17 cellular contexts compared by ENCODE assay signal in the genomic region with DNA sequence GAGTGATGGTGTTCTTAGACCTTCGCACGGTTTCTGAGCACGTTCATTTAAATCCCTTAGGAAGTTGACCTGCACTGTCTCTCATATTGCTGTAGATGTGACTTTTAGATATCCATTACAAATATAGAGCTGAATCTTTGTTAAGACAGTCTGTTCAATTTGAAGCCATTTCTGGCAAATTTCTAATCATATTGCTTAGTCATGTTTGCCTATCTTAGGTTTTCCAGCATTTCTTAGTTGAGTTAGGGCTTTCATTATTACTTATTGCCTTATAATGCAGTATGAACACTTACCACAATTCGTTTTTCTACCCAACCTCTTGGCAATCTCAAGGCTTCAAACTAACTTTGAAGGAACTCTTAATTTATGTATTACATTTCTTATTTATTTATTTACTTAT.
DNase-seq lines count a peak whose midpoint lies in the region; ATAC-seq and TF ChIP-seq lines count a peak whose summit lies in the region.
"Had no signal": no experiment of that assay in that cellular context is flagged by ENCODE, and none has a peak within 500 bp of the region (broad histone marks: within the 10 kb centered on the region; RNA-seq: fewer than 3 reads in every experiment).

No MANE protein-coding gene starts in this region.

- no peak for DNase-seq in cardiac muscle cell (ENCODE audit: low read depth in 1 of 2, low spot score in 1 of 2)
- DNase-seq in heart right ventricle, result no peak
- DNase-seq in WTC11 (ENCODE audit: low spot score), result no peak
- DNase-seq in left kidney (ENCODE audit: low read depth, low spot score), result peak; percentile 53
- DNase-seq in activated T-cell treated with anti-CD3 and anti-CD28 coated beads, Interleukin-2, amount 50 U/mL, for 4 hours, result no peak
- DNase-seq: 8988T; ACHN; Calu3; CD4-positive, CD25-positive, alpha-beta regulatory T cell; DMS 273 treated with DMSO at 0.1 percent for 48 hours; GOT3; HCEC 1CT; HFFc6 had no signal

- H3K4me1 ChIP-seq in cardiac muscle cell (ENCODE audit: low read depth) (peaks cover 9% of the 10 kb centered on the region), heart right ventricle (no peaks in the 10 kb centered on the region)
- H3K4me1 ChIP-seq: BLaER1 treated with 17β-estradiol and CSF1 and Interleukin-3, amounts not matched to agents 10 nM and 100 nM had no signal

- no peak overlapping the region for H3K4me3 Mint-ChIP-seq in WTC11
- H3K4me3 Mint-ChIP-seq in activated T-cell treated with anti-CD3 and anti-CD28 coated beads, Interleukin-2, amount 50 U/mL, for 4 hours, result no peak overlapping the region
- H3K4me3 Mint-ChIP-seq: CD4-positive, CD25-positive, alpha-beta regulatory T cell; HFFc6 had no signal

- H3K27ac ChIP-seq in cardiac muscle cell (peak overlapping the region; percentile 67), heart right ventricle (no peak overlapping the region)
- H3K27ac ChIP-seq: BLaER1 treated with 17β-estradiol and CSF1 and Interleukin-3, amounts not matched to agents 10 nM and 100 nM; HL-60 had no signal

- peaks cover 18% of the 10 kb centered on the region for H3K36me3 Mint-ChIP-seq in WTC11
- H3K36me3 Mint-ChIP-seq in activated T-cell treated with anti-CD3 and anti-CD28 coated beads, Interleukin-2, amount 50 U/mL, for 4 hours (ENCODE audit: insufficient read depth), result peaks cover 15% of the 10 kb centered on the region

- H3K9me3 ChIP-seq in cardiac muscle cell (ENCODE audit: low read depth) (no peaks in the 10 kb centered on the region), heart right ventricle (no peaks in the 10 kb centered on the region)
- H3K9me3 ChIP-seq: BLaER1 treated with 17β-estradiol and CSF1 and Interleukin-3, amounts not matched to agents 10 nM and 100 nM had no signal

- intact Hi-C loops in heart right ventricle (cut with DNase I), result no loop called here

- H3K4me3 ChIP-seq in cardiac muscle cell (no peak overlapping the region), heart right ventricle (no peak overlapping the region)
- H3K4me3 ChIP-seq: BLaER1 treated with 17β-estradiol and CSF1 and Interleukin-3, amounts not matched to agents 10 nM and 100 nM had no signal

- peak overlapping the region; percentile 7; the same call in 1 of the 2 replicates for H3K27ac Mint-ChIP-seq in WTC11
- H3K27ac Mint-ChIP-seq: CD4-positive, CD25-positive, alpha-beta regulatory T cell; HFFc6 had no signal

- H3K27me3 Mint-ChIP-seq in WTC11 (ENCODE audit: low read depth), result no peaks in the 10 kb centered on the region
- H3K27me3 Mint-ChIP-seq in activated T-cell treated with anti-CD3 and anti-CD28 coated beads, Interleukin-2, amount 50 U/mL, for 4 hours (ENCODE audit: low read depth), result no peaks in the 10 kb centered on the region
- H3K27me3 Mint-ChIP-seq: CD4-positive, CD25-positive, alpha-beta regulatory T cell had no signal

- H3K36me3 ChIP-seq in cardiac muscle cell (peaks cover 13% of the 10 kb centered on the region), heart right ventricle (peaks cover 0 to 40% (median 9%) of the 10 kb centered on the region in 9 donors)

- TF ChIP-seq CTCF in cardiac muscle cell (IDR thresholded peaks at IDR 0.05; ENCODE audit: low read depth, low read length) (no peak), heart right ventricle (IDR thresholded peaks at IDR 0.05) (no peak), WTC11 (IDR thresholded peaks at IDR 0.05) (no peak)

- no peak for ATAC-seq in heart right ventricle
- ATAC-seq in WTC11, result no peak
- ATAC-seq in HG02885 (IDR thresholded peaks at IDR 0.05; ENCODE audit: poor library complexity, unreplicated experiment), result no peak
- ATAC-seq in HG03565 (IDR thresholded peaks at IDR 0.05; ENCODE audit: unreplicated experiment), result no peak
- ATAC-seq in activated T-cell treated with anti-CD3 and anti-CD28 coated beads, Interleukin-2, amount 50 U/mL, for 4 hours, result no peak

- peaks cover 26% of the 10 kb centered on the region for H3K4me1 Mint-ChIP-seq in WTC11
- H3K4me1 Mint-ChIP-seq in activated T-cell treated with anti-CD3 and anti-CD28 coated beads, Interleukin-2, amount 50 U/mL, for 4 hours (ENCODE audit: low read depth), result peaks cover 6% of the 10 kb centered on the region

- no peaks in the 10 kb centered on the region for H3K9me3 Mint-ChIP-seq in WTC11
- no peaks in the 10 kb centered on the region for H3K9me3 Mint-ChIP-seq in activated T-cell treated with anti-CD3 and anti-CD28 coated beads, Interleukin-2, amount 50 U/mL, for 4 hours
- H3K9me3 Mint-ChIP-seq: HFFc6 had no signal

- WGBS in heart right ventricle, 2 donors, result 90 to 93% methylated on average over 4 of the region's 4 CpGs

- POLR2A ChIA-PET in WTC11 (lab: Charles Lee), result no interaction called here

- CTCF ChIA-PET in WTC11 (lab: Charles Lee), result interaction anchor here (1.0 kb wide), 1 partner anchor 111 kb away, joined by 3 read pairs; no protein-coding TSS in a partner anchor

- H3K27me3 ChIP-seq in cardiac muscle cell, result no peaks in the 10 kb centered on the region
- H3K27me3 ChIP-seq in heart right ventricle, result no peaks in the 10 kb centered on the region
- H3K27me3 ChIP-seq: BLaER1 treated with 17β-estradiol and CSF1 and Interleukin-3, amounts not matched to agents 10 nM and 100 nM had no signal

TF ChIP-seq in WTC11, 78 proteins besides CTCF, POLR2A, EP300 and RAD21 (continues in another document):
- TF ChIP-seq ZNF138 (CRISPR knock-in tag; conservative IDR thresholded peaks at IDR 0.05) (no peak), ZNF532 (CRISPR knock-in tag; IDR thresholded peaks at IDR 0.05; ENCODE audit: borderline replicate concordance) (no peak), OVOL2 (CRISPR knock-in tag; IDR thresholded peaks at IDR 0.05; ENCODE audit: borderline replicate concordance) (no peak), ZNF317 (CRISPR knock-in tag; IDR thresholded peaks at IDR 0.05; ENCODE audit: borderline replicate concordance, low read depth) (no peak), ZBTB21 (CRISPR knock-in tag; IDR thresholded peaks at IDR 0.05; ENCODE audit: borderline replicate concordance) (no peak), GTF2I (CRISPR knock-in tag; conservative IDR thresholded peaks at IDR 0.05) (no peak), IRF2 (CRISPR knock-in tag; IDR thresholded peaks at IDR 0.05; ENCODE audit: borderline replicate concordance, low read depth) (no peak), ZNF219 (CRISPR knock-in tag; IDR thresholded peaks at IDR 0.05; ENCODE audit: borderline replicate concordance) (no peak), FOXK1 (CRISPR knock-in tag; IDR thresholded peaks at IDR 0.05) (no peak)
- TF ChIP-seq, protein P1, sequence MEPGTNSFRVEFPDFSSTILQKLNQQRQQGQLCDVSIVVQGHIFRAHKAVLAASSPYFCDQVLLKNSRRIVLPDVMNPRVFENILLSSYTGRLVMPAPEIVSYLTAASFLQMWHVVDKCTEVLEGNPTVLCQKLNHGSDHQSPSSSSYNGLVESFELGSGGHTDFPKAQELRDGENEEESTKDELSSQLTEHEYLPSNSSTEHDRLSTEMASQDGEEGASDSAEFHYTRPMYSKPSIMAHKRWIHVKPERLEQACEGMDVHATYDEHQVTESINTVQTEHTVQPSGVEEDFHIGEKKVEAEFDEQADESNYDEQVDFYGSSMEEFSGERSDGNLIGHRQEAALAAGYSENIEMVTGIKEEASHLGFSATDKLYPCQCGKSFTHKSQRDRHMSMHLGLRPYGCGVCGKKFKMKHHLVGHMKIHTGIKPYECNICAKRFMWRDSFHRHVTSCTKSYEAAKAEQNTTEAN (CRISPR knock-in tag; IDR thresholded peaks at IDR 0.05), result no peak
